1 cellular context compared by ENCODE assay signal in genomic region chr15:74208496-74208895, GRCh38.
A peak's percentile ranks its signal among the peaks of the same experiment; 100 is the strongest.
TF ChIP-seq lines count a peak whose summit lies in the region.

No MANE protein-coding gene starts in this region.

TF ChIP-seq in HepG2, 621 proteins besides CTCF, POLR2A, EP300 and RAD21:
- no peak for TF ChIP-seq MED1 (CRISPR knock-in tag; IDR thresholded peaks at IDR 0.05)
- TF ChIP-seq ZNF263 (CRISPR knock-in tag; IDR thresholded peaks at IDR 0.05) = peak; percentile 46; the same call in 1 of the 2 replicates
